In genomic region chr18:398866-399637, GRCh38 we compare ENCODE assay signal across 19 cellular contexts.
DNase-seq lines count a peak whose midpoint lies in the region; ATAC-seq and TF ChIP-seq lines count a peak whose summit lies in the region.
"Had no signal": no experiment of that assay in that cellular context is flagged by ENCODE, and none has a peak within 500 bp of the region (broad histone marks: within the 10 kb centered on the region; RNA-seq: fewer than 3 reads in every experiment).

No MANE protein-coding gene starts in this region.

- in situ Hi-C loops in HAP-1 (cut with MboI; ENCODE audit: low sequenced_read_pairs), result no loop called here

- peaks cover 6% of the 10 kb centered on the region; the same call in 1 of the 2 replicates for H3K9me3 ChIP-seq in HAP-1
- H3K9me3 ChIP-seq: colonic mucosa had no signal

- no peak overlapping the region for H3K4me3 Mint-ChIP-seq in mesothelial cell of epicardium
- H3K4me3 Mint-ChIP-seq in endothelial cell (ENCODE audit: unreplicated experiment), result no peak overlapping the region
- H3K4me3 Mint-ChIP-seq: B cell had no signal

- H3K27me3 Mint-ChIP-seq in mesothelial cell of epicardium (ENCODE audit: low read depth) (no peaks in the 10 kb centered on the region), endothelial cell (ENCODE audit: unreplicated experiment) (peaks cover 4% of the 10 kb centered on the region)

- H3K9me3 Mint-ChIP-seq in mesothelial cell of epicardium, result peaks cover 7% of the 10 kb centered on the region
- no peaks in the 10 kb centered on the region for H3K9me3 Mint-ChIP-seq in endothelial cell (ENCODE audit: unreplicated experiment)

- H3K27me3 ChIP-seq in HAP-1 (ENCODE audit: low read depth), result no peaks in the 10 kb centered on the region
- H3K27me3 ChIP-seq: colonic mucosa had no signal

- no peaks in the 10 kb centered on the region for H3K36me3 ChIP-seq in HAP-1 (replicated peaks)
- H3K36me3 ChIP-seq: colonic mucosa had no signal

- TF ChIP-seq CTCF in mesothelial cell of epicardium (IDR thresholded peaks at IDR 0.05; ENCODE audit: unreplicated experiment), result no peak
- TF ChIP-seq CTCF in endothelial cell (IDR thresholded peaks at IDR 0.05; ENCODE audit: unreplicated experiment), result no peak

- peak; percentile 32 for DNase-seq in AG20443 (ENCODE audit: low spot score)
- DNase-seq in ELR (ENCODE audit: low read depth), result peak; percentile 19
- peak; percentile 76 for DNase-seq in NCI-H82 (lab: John Stamatoyannopoulos, UW)
- no peak for DNase-seq in mesothelial cell of epicardium (ENCODE audit: low spot score in 2 of 2, unreplicated experiment in 2 of 2)
- no peak for DNase-seq in DMS114 treated with DMSO at 0.1 percent for 48 hours (lab: John Stamatoyannopoulos, UW; ENCODE audit: unreplicated experiment)
- no peak for DNase-seq in endothelial cell (ENCODE audit: low spot score)
- no peak for DNase-seq in HAP-1 (ENCODE audit: low spot score in 2 of 2)
- DNase-seq: activated CD4-positive, alpha-beta T cell treated with anti-CD3 and anti-CD28 coated beads for 1 hour; activated naive CD4-positive, alpha-beta T cell treated with Interleukin-2 at 50 U/mL for 16 hours; colonic mucosa; DMS79 treated with DMSO at 0.1 percent for 48 hours; islet precursor cell; NCI-H2107; SIG-M5; stimulated activated CD4-positive, alpha-beta T cell treated with anti-CD3 and anti-CD28 coated beads, Interleukin-2, amount 100 ng/mL, for 24 hours had no signal

- H3K36me3 Mint-ChIP-seq in mesothelial cell of epicardium (peaks cover 21% of the 10 kb centered on the region), endothelial cell (ENCODE audit: low read depth, unreplicated experiment) (peaks cover 24% of the 10 kb centered on the region)

- H3K4me1 ChIP-seq in HAP-1, result no peaks in the 10 kb centered on the region
- H3K4me1 ChIP-seq: colonic mucosa had no signal

- H3K4me1 Mint-ChIP-seq in mesothelial cell of epicardium (peaks cover 60% of the 10 kb centered on the region), endothelial cell (ENCODE audit: unreplicated experiment) (peaks cover 3% of the 10 kb centered on the region)
- H3K4me1 Mint-ChIP-seq: B cell had no signal

- ATAC-seq in GM21737 (IDR thresholded peaks at IDR 0.05; ENCODE audit: unreplicated experiment), result no peak
- ATAC-seq: HepG2, sciatic nerve had no signal

- H3K27ac Mint-ChIP-seq in mesothelial cell of epicardium (peak overlapping the region; percentile 60), endothelial cell (ENCODE audit: unreplicated experiment) (no peak overlapping the region)
- H3K27ac Mint-ChIP-seq: B cell had no signal

- no peak overlapping the region for H3K4me3 ChIP-seq in HAP-1
- H3K4me3 ChIP-seq: colonic mucosa had no signal

Comparison
In these comparisons a context has a peak if more than half of its experiments do, and no peak if none do; other contexts are left out.
1. DNase-seq: peak in AG20443 (single experiment), ELR (single experiment) and NCI-H82 (single experiment); none in mesothelial cell of epicardium (0 of 2), DMS114 treated with DMSO at 0.1 percent for 48 hours (single experiment), endothelial cell (single experiment) and HAP-1 (0 of 2).